ENCODE assay signal across 28 cellular contexts in genomic region chr9:14797442-14797841, GRCh38.
A peak's percentile ranks its signal among the peaks of the same experiment; 100 is the strongest.
DNase-seq lines count a peak whose midpoint lies in the region; ATAC-seq and TF ChIP-seq lines count a peak whose summit lies in the region.
"Had no signal": no experiment of that assay in that cellular context is flagged by ENCODE, and none has a peak within 500 bp of the region (broad histone marks: within the 10 kb centered on the region; RNA-seq: fewer than 3 reads in every experiment).

No MANE protein-coding gene starts in this region.

- H3K27me3 ChIP-seq in GM23248 (replicated peaks; ENCODE audit: insufficient read depth) (no peaks in the 10 kb centered on the region), PC-3 (ENCODE audit: low read length) (no peaks in the 10 kb centered on the region), mesenchymal stem cell (ENCODE audit: control insufficient read depth in 1 of 2, insufficient read depth in 1 of 2, low read length in 2 of 2) (no peaks in the 10 kb centered on the region), aorta (ENCODE audit: control insufficient read depth in 1 of 2, insufficient read depth in 2 of 2, low read length in 1 of 2) (no peaks in the 10 kb centered on the region)
- H3K27me3 ChIP-seq: dorsolateral prefrontal cortex, gastrocnemius medialis, neural progenitor cell, right atrium auricular region had no signal

- in situ Hi-C loops in GM23248 (cut with MboI): no loop called here

- no peak overlapping the region for H2BK5ac ChIP-seq in mesenchymal stem cell (ENCODE audit: low read depth, low read length, poor library complexity, severe bottlenecking)

- no peak overlapping the region for H4K91ac ChIP-seq in mesenchymal stem cell (ENCODE audit: low read length)

- H3K9ac ChIP-seq in GM23248 (no peak overlapping the region), PC-3 (ENCODE audit: low read length) (no peak overlapping the region), mesenchymal stem cell (ENCODE audit: low read length) (no peak overlapping the region)
- H3K9ac ChIP-seq: neural progenitor cell had no signal

- H3K36me3 ChIP-seq in GM23248 (ENCODE audit: low read depth): no peaks in the 10 kb centered on the region
- no peaks in the 10 kb centered on the region for H3K36me3 ChIP-seq in PC-3 (ENCODE audit: low read depth, low read length)
- no peaks in the 10 kb centered on the region for H3K36me3 ChIP-seq in mesenchymal stem cell (ENCODE audit: control insufficient read depth in 1 of 2, insufficient read depth in 2 of 2, low read depth in 1 of 2, low read length in 2 of 2)
- peaks cover 0 to 6% of the 10 kb centered on the region in 2 donors for H3K36me3 ChIP-seq in aorta (ENCODE audit: control insufficient read depth in 1 of 2, insufficient read depth in 2 of 2, low read length in 1 of 2)
- H3K36me3 ChIP-seq: gastrocnemius medialis, neural progenitor cell, right atrium auricular region, WERI-Rb-1 had no signal

- H2AFZ ChIP-seq in GM23248 (no peak overlapping the region), PC-3 (ENCODE audit: low read length) (no peak overlapping the region), mesenchymal stem cell (ENCODE audit: low read depth, low read length) (no peak overlapping the region)
- H2AFZ ChIP-seq: GM23338, neural progenitor cell had no signal

- DNase-seq in GM23248 (peak; percentile 23), PC-3 (peak; percentile 47), epithelial cell of esophagus (ENCODE audit: low read depth) (peak; percentile 62), mesenchymal stem cell (peak; percentile 27), aorta (no peak), foreskin melanocyte (no peak)
- DNase-seq: activated CD4-positive, alpha-beta T cell treated with anti-CD3 and anti-CD28 coated beads, Interleukin-2, amount 10 ng/mL, durations not matched to agents 24 days and 14 days; activated gamma-delta T cell; activated naive CD8-positive, alpha-beta T cell treated with anti-CD3 and anti-CD28 coated beads, Interleukin-2, amount 10 ng/mL, durations not matched to agents 7 days and 5 days; activated T-cell treated with anti-CD3 and anti-CD28 coated beads, Interleukin-2, amount 50 U/mL, for 24 hours; C1 segment of cervical spinal cord; Caco-2; DMS79; dorsolateral prefrontal cortex; gastrocnemius medialis; NCI-H1048; NCI-H187; NCI-H345; NCI-H748 treated with DMSO at 0.1 percent for 48 hours; stimulated activated CD4-positive, alpha-beta T cell treated with anti-CD3 and anti-CD28 coated beads, Interleukin-12 subunit alpha, Interleukin-12 subunit beta, amount 100 ng/mL, for 4 hours; stimulated activated CD4-positive, alpha-beta T cell treated with anti-CD3 and anti-CD28 coated beads, Interleukin-4, amount 100 ng/mL, for 1 hour; substantia nigra; WERI-Rb-1 had no signal

- H4K20me1 ChIP-seq in GM23248 (ENCODE audit: insufficient read depth): no peaks in the 10 kb centered on the region
- no peaks in the 10 kb centered on the region for H4K20me1 ChIP-seq in PC-3 (ENCODE audit: low read length)

- ATAC-seq in PC-3: no peak
- no peak for ATAC-seq in aorta (ENCODE audit: low FRiP score)
- no peak for ATAC-seq in HG02938 (IDR thresholded peaks at IDR 0.05; ENCODE audit: unreplicated experiment)
- ATAC-seq: gastrocnemius medialis, GM12878, GM23338 had no signal

- no peak overlapping the region for H3K4me2 ChIP-seq in GM23248 (ENCODE audit: unreplicated experiment)
- no peak overlapping the region for H3K4me2 ChIP-seq in PC-3 (ENCODE audit: low read length)
- H3K4me2 ChIP-seq in mesenchymal stem cell (ENCODE audit: low read length, poor library complexity, severe bottlenecking): no peak overlapping the region
- H3K4me2 ChIP-seq: GM23338, neural progenitor cell had no signal

- POLR2A ChIA-PET in PC-3 (lab: Charles Lee; ENCODE audit: unreplicated experiment): no interaction called here

- no peak overlapping the region for H3K4ac ChIP-seq in mesenchymal stem cell (ENCODE audit: low read depth in 1 of 2, low read length in 2 of 2)

- H3K79me2 ChIP-seq in GM23248 (ENCODE audit: insufficient read depth): no peaks in the 10 kb centered on the region
- no peaks in the 10 kb centered on the region for H3K79me2 ChIP-seq in PC-3 (ENCODE audit: low read length)

- TF ChIP-seq CTCF in PC-3 (conservative IDR thresholded peaks at IDR 0.05; ENCODE audit: low read depth, low read length) (no peak), epithelial cell of esophagus (IDR thresholded peaks at IDR 0.05; ENCODE audit: insufficient read depth, low read depth, low read length, missing control alignments) (no peak)

- H3K4me1 ChIP-seq in GM23248 (ENCODE audit: insufficient read depth) (no peaks in the 10 kb centered on the region), PC-3 (ENCODE audit: insufficient read depth, low read length) (no peaks in the 10 kb centered on the region), mesenchymal stem cell (ENCODE audit: control insufficient read depth, insufficient read depth, low read depth, low read length) (no peaks in the 10 kb centered on the region), aorta (ENCODE audit: control insufficient read depth in 1 of 2, insufficient read depth in 2 of 2, low read length in 2 of 2) (no peaks in the 10 kb centered on the region)
- H3K4me1 ChIP-seq: Caco-2, neural progenitor cell, right atrium auricular region had no signal

- no peak overlapping the region for H3K23ac ChIP-seq in mesenchymal stem cell (ENCODE audit: low read length in 2 of 2)

- CTCF ChIA-PET in PC-3 (lab: Charles Lee): no interaction called here

- H3F3A ChIP-seq in GM23248 (ENCODE audit: insufficient read depth) (no peaks in the 10 kb centered on the region), PC-3 (ENCODE audit: low read length, unreplicated experiment) (no peaks in the 10 kb centered on the region)

- H3K9me3 ChIP-seq in GM23248 (ENCODE audit: low read depth): no peaks in the 10 kb centered on the region
- H3K9me3 ChIP-seq in PC-3 (ENCODE audit: low read length): no peaks in the 10 kb centered on the region
- H3K9me3 ChIP-seq in mesenchymal stem cell (ENCODE audit: control insufficient read depth, low read length): no peaks in the 10 kb centered on the region
- no peaks in the 10 kb centered on the region for H3K9me3 ChIP-seq in aorta (ENCODE audit: control insufficient read depth, low read length)
- H3K9me3 ChIP-seq: Caco-2, gastrocnemius medialis, right atrium auricular region had no signal

- no peak overlapping the region for H3K18ac ChIP-seq in mesenchymal stem cell (ENCODE audit: low read depth in 1 of 2, low read length in 2 of 2)

- H2BK15ac ChIP-seq in mesenchymal stem cell (ENCODE audit: low read depth, poor library complexity, severe bottlenecking): no peak overlapping the region

- no peak overlapping the region for H2BK120ac ChIP-seq in mesenchymal stem cell (ENCODE audit: low read depth, low read length)

- no TSS peak for BruUV-seq in PC-3 (replicated peaks; lab: Mats Ljungman, UMichigan)

- H3K14ac ChIP-seq in mesenchymal stem cell (ENCODE audit: low read length in 2 of 2): no peak overlapping the region

- no peak overlapping the region for H4K8ac ChIP-seq in mesenchymal stem cell (ENCODE audit: low read length)

- H3K27ac ChIP-seq in GM23248 (no peak overlapping the region), PC-3 (ENCODE audit: low read length) (no peak overlapping the region), mesenchymal stem cell (ENCODE audit: low read length, poor library complexity, severe bottlenecking) (no peak overlapping the region), aorta (ENCODE audit: low read depth in 1 of 2, low read length in 2 of 2) (no peak overlapping the region)
- H3K27ac ChIP-seq: dorsolateral prefrontal cortex, gastrocnemius medialis, neural progenitor cell, right atrium auricular region had no signal

- H3K79me1 ChIP-seq in mesenchymal stem cell (replicated peaks; ENCODE audit: low read length, poor library complexity, severe bottlenecking): no peaks in the 10 kb centered on the region

- 32 to 48% methylated on average over 1 of the region's 1 CpG for WGBS in GM23248 (ENCODE audit: low coverage in 1 of 2, low lambda C conversion rate in 2 of 2, missing lambda C conversion rate in 2 of 2), 2 experiments
- no CpG with 5 or more reads among the region's 1 CpG for WGBS in mesenchymal stem cell
- WGBS in aorta, 2 donors: 72 to 81% methylated on average over 1 of the region's 1 CpG

- H3K9me2 ChIP-seq in GM23248 (ENCODE audit: insufficient read depth) (no peaks in the 10 kb centered on the region), PC-3 (replicated peaks; ENCODE audit: low read length) (no peaks in the 10 kb centered on the region)

- intact Hi-C loops in PC-3 (cut with micrococcal nuclease): no loop called here
- intact Hi-C loops in aorta (cut with DNase I): no loop called here

- no peak overlapping the region for H3K4me3 ChIP-seq in GM23248
- H3K4me3 ChIP-seq in PC-3 (ENCODE audit: low read length): no peak overlapping the region
- no peak overlapping the region for H3K4me3 ChIP-seq in epithelial cell of esophagus (ENCODE audit: low read length)
- H3K4me3 ChIP-seq in mesenchymal stem cell (ENCODE audit: insufficient read depth in 1 of 2, low read depth in 1 of 2, low read length in 2 of 2): no peak overlapping the region
- no peak overlapping the region for H3K4me3 ChIP-seq in aorta (ENCODE audit: low read length in 2 of 2)
- H3K4me3 ChIP-seq: dorsolateral prefrontal cortex, gastrocnemius medialis, GM12878, GM23338, neural progenitor cell, right atrium auricular region had no signal

- no peak overlapping the region for H2BK12ac ChIP-seq in mesenchymal stem cell (ENCODE audit: low read length in 2 of 2)

- H2AK5ac ChIP-seq in mesenchymal stem cell (ENCODE audit: low read length, severe bottlenecking): no peak overlapping the region

Comparison
In these comparisons a context has a peak if more than half of its experiments do, and no peak if none do; other contexts are left out.
1. DNase-seq: peak in GM23248 (single experiment), PC-3 (single experiment), epithelial cell of esophagus (single experiment) and mesenchymal stem cell (single experiment); none in aorta (0 of 2) and foreskin melanocyte (single experiment).